ENCODE assay signal across 8 cellular contexts in the genomic region with DNA sequence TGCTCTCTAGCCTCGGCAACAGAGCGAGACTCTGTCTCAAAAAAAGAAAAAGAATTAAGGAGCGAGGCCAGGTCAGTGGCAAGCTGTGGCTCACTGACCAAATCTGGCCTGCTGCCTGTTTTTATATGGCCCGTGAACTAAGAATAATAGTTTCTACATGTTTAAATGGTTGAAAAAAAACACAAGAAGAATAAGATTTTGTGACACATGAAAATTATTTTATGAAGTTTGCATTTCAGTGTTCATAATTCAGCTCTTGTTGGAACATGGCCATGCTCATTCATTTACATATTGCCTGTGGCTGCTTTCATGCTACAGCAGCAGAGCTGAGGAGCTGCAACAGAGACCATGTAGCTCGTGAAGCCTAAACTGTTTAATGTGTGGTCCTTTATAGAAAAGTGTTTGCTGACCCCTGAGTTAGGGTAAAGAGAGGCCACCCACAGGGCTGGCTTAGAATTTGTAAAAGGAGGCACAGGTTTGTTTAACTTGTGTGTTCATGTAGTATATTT. TPM values are rescaled to one million over a fixed set of nuclear protein-coding genes. Genes with fewer than 3 reads are reported as not detected.
DNase-seq lines count a peak whose midpoint lies in the region; ATAC-seq and TF ChIP-seq lines count a peak whose summit lies in the region.

No MANE protein-coding gene starts in this region.

- DNase-seq in Right ventricle myocardium superior (no peak), Right ventricle myocardium inferior (ENCODE audit: missing footprints) (no peak), RPMI8226 (peak; percentile 69), iris pigment epithelial cell (ENCODE audit: low read depth) (peak; percentile 16), upper lobe of right lung (no peak), HAP-1 (ENCODE audit: low spot score in 2 of 2) (no peak)

- peak overlapping the region; percentile 76 for H3K27ac ChIP-seq in upper lobe of right lung

- in situ Hi-C loops in HAP-1 (cut with MboI; ENCODE audit: low sequenced_read_pairs): no loop called here

- no peak for TF ChIP-seq CTCF in upper lobe of right lung (IDR thresholded peaks at IDR 0.05)

- H3K4me1 ChIP-seq in upper lobe of right lung (peaks cover 33% of the 10 kb centered on the region), HAP-1 (peaks cover 30% of the 10 kb centered on the region)

- H3K36me3 ChIP-seq in upper lobe of right lung (peaks cover 9% of the 10 kb centered on the region), HAP-1 (replicated peaks) (no peaks in the 10 kb centered on the region)

- intact Hi-C loops in Right ventricle myocardium superior (cut with DNase I): loop anchor here (10.0 kb wide), 1 partner anchor 53 kb away; no protein-coding TSS in a partner anchor
- intact Hi-C loops in Right ventricle myocardium inferior (cut with DNase I): loop anchor here (5.0 kb wide), 2 partner anchors 60 to 285 kb away; partner anchors contain the start of gene MFSD6
- intact Hi-C loops in upper lobe of right lung (cut with DNase I): no loop called here

- H3K4me3 ChIP-seq in upper lobe of right lung: no peak overlapping the region
- no peak overlapping the region for H3K4me3 ChIP-seq in HAP-1

- H3K9me3 ChIP-seq in upper lobe of right lung (no peaks in the 10 kb centered on the region), HAP-1 (no peaks in the 10 kb centered on the region)

- H3K27me3 ChIP-seq in upper lobe of right lung: no peaks in the 10 kb centered on the region
- H3K27me3 ChIP-seq in HAP-1 (ENCODE audit: low read depth): no peaks in the 10 kb centered on the region

- ATAC-seq in Right ventricle myocardium superior (ENCODE audit: poor library complexity) (peak; percentile 17), Right ventricle myocardium inferior (no peak), upper lobe of right lung (no peak), esophagus mucosa (no peak), HG02973 (IDR thresholded peaks at IDR 0.05; ENCODE audit: unreplicated experiment) (no peak)

RNA-seq across cellular contexts. Expression of gene MFSD6, which starts 59.5 kb away (rescaled TPM):
- total RNA-seq in Right ventricle myocardium superior (21.8 TPM), Right ventricle myocardium inferior (19.7 TPM), upper lobe of right lung (55.8 TPM), esophagus mucosa (59.2 TPM)

Comparison
In these comparisons a context has a peak if more than half of its experiments do, and no peak if none do; other contexts are left out.
1. DNase-seq: peak in RPMI8226 (single experiment) and iris pigment epithelial cell (single experiment); none in Right ventricle myocardium superior (single experiment), Right ventricle myocardium inferior (single experiment), upper lobe of right lung (single experiment) and HAP-1 (0 of 2).